8 cellular contexts compared by ENCODE assay signal in the genomic region with DNA sequence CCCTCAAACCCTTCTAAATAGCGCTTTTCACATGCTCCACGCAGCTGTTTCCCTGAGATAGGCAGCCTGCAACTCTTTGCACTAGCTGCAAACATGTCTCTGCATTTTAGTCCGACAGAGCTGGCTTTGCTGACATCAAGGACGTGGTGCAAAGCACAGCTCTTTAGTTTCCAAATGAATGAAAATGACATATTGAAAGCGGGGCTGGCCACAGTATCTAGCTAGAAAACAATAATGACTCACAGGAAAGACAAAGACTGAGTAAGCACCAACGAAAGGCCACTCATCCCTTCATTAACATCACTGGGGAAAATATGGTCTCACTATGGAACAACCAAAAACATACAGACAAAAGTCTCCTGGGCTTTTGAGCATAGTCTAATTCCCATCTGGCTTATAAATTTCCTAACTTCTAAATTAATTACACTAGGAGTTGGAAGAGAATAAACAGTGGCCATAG. TPM values are rescaled to one million over a fixed set of nuclear protein-coding genes. Genes with fewer than 3 reads are reported as not detected.
DNase-seq lines count a peak whose midpoint lies in the region; ATAC-seq and TF ChIP-seq lines count a peak whose summit lies in the region.

No MANE protein-coding gene starts in this region.

- no peak overlapping the region for H3K27ac Mint-ChIP-seq in T-cell

- H3K4me3 ChIP-seq in mucosa of descending colon: no peak overlapping the region

- H3K4me1 Mint-ChIP-seq in activated T-cell treated with anti-CD3 and anti-CD28 coated beads, Interleukin-2, amount 50 U/mL, for 4 hours (ENCODE audit: low read depth): no peaks in the 10 kb centered on the region
- H3K4me1 Mint-ChIP-seq in T-cell: no peaks in the 10 kb centered on the region

- H3K36me3 Mint-ChIP-seq in activated T-cell treated with anti-CD3 and anti-CD28 coated beads, Interleukin-2, amount 50 U/mL, for 4 hours (ENCODE audit: insufficient read depth): no peaks in the 10 kb centered on the region
- no peaks in the 10 kb centered on the region for H3K36me3 Mint-ChIP-seq in T-cell

- intact Hi-C loops in mucosa of descending colon (cut with DNase I, micrococcal nuclease): no loop called here

- TF ChIP-seq CTCF in mucosa of descending colon (IDR thresholded peaks at IDR 0.05): no peak

- H3K9me3 ChIP-seq in mucosa of descending colon: peaks cover 4% of the 10 kb centered on the region

- DNase-seq in AG20443 (ENCODE audit: low spot score): peak; percentile 72
- DNase-seq in activated T-cell treated with anti-CD3 and anti-CD28 coated beads, Interleukin-2, amount 50 U/mL, for 4 hours: no peak
- DNase-seq in mucosa of descending colon: peak in 2 of 3 donors; percentile 29
- DNase-seq in T-cell: no peak
- no peak for DNase-seq in NCI-H2081 treated with DMSO at 0.1 percent for 48 hours (lab: John Stamatoyannopoulos, UW)
- DNase-seq in NK-92 treated with Interleukin-12 subunit alpha and Interleukin-12 subunit beta, amount 100 ng/mL, for 24 hours (lab: John Stamatoyannopoulos, UW): no peak

- no peak overlapping the region for H3K4me3 Mint-ChIP-seq in activated T-cell treated with anti-CD3 and anti-CD28 coated beads, Interleukin-2, amount 50 U/mL, for 4 hours
- no peak overlapping the region for H3K4me3 Mint-ChIP-seq in T-cell

- ATAC-seq in HG03103 (IDR thresholded peaks at IDR 0.05; ENCODE audit: low read depth, unreplicated experiment) (peak; percentile 90), mucosa of descending colon (peak; percentile 1), T-cell (replicated peaks in 1 of 4) (no peak)
- peak; percentile 80 to 84 for ATAC-seq in activated T-cell treated with anti-CD3 and anti-CD28 coated beads, Interleukin-2, amount 50 U/mL, for 4 hours

- TF ChIP-seq POLR2A in GM19193 (IDR thresholded peaks at IDR 0.05; ENCODE audit: extremely low read depth, insufficient read depth, insufficient read length): peak; percentile 39

- no peaks in the 10 kb centered on the region for H3K9me3 Mint-ChIP-seq in activated T-cell treated with anti-CD3 and anti-CD28 coated beads, Interleukin-2, amount 50 U/mL, for 4 hours
- peaks cover 0 to 2% (median 0%) of the 10 kb centered on the region in 3 donors for H3K9me3 Mint-ChIP-seq in T-cell

- CTCF ChIA-PET in T-cell (lab: Charles Lee): no interaction called here

- POLR2A ChIA-PET in T-cell (lab: Charles Lee): no interaction called here

- H3K27me3 Mint-ChIP-seq in activated T-cell treated with anti-CD3 and anti-CD28 coated beads, Interleukin-2, amount 50 U/mL, for 4 hours (ENCODE audit: low read depth): peaks cover 10% of the 10 kb centered on the region
- H3K27me3 Mint-ChIP-seq in T-cell: peaks cover 0 to 7% of the 10 kb centered on the region in 2 donors

- peaks cover 23% of the 10 kb centered on the region for H3K4me1 ChIP-seq in mucosa of descending colon (ENCODE audit: low read depth)

- no peaks in the 10 kb centered on the region for H3K36me3 ChIP-seq in mucosa of descending colon (ENCODE audit: low read depth)

RNA-seq across cellular contexts. Expression of a gene that starts 15.3 kb away (rescaled TPM):
- 1 to 10 TPM in 1 of 3 donors, under 1 TPM in 2; 0.35 to 1.3 (median 0.90) TPM for total RNA-seq in activated T-cell treated with anti-CD3 and anti-CD28 coated beads, Interleukin-2, amount 50 U/mL, for 4 hours
- 10 to 100 TPM; 15.9 to 28.7 (median 21.5) TPM for total RNA-seq in mucosa of descending colon
- under 1 TPM; 0.10 to 0.23 (median 0.14) TPM for total RNA-seq in T-cell

Comparison
In these comparisons a context has a peak if more than half of its experiments do, and no peak if none do; other contexts are left out.
1. DNase-seq: peak in AG20443 (single experiment) and mucosa of descending colon (2 of 3); none in activated T-cell treated with anti-CD3 and anti-CD28 coated beads, Interleukin-2, amount 50 U/mL, for 4 hours (single experiment), T-cell (0 of 34), NCI-H2081 treated with DMSO at 0.1 percent for 48 hours (single experiment) and NK-92 treated with Interleukin-12 subunit alpha and Interleukin-12 subunit beta, amount 100 ng/mL, for 24 hours (single experiment).
2. ATAC-seq: peak in HG03103 (single experiment), activated T-cell treated with anti-CD3 and anti-CD28 coated beads, Interleukin-2, amount 50 U/mL, for 4 hours (2 of 2) and mucosa of descending colon (single experiment); none in T-cell (0 of 4).
3. RNA of a gene that starts 15.3 kb away (total RNA-seq): 15.9 to 28.7 TPM in mucosa of descending colon; 0.35 to 1.3 TPM in activated T-cell treated with anti-CD3 and anti-CD28 coated beads, Interleukin-2, amount 50 U/mL, for 4 hours and 0.10 to 0.23 TPM in T-cell; every median in the first group is over 4 times any median in the second.